In the genomic region with DNA sequence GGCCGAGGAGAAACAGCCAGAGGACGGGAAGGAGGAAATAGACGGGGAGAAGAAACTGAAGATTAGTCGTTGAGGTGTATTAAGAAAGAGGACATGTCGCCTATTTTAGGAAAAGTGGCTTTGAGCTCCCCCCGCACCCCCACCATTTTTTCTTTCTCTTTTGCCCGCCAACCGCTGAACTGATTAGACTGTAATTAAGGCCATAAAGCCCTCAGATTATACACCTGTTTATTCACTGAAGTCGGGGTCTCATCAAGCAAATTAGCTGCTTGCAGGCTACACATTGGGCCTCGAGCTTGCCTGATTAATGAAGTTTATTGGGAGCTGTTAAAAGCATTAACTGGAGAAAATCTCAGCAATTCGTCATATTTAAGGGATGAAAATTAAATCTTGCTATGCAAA, we compare ENCODE assay signal across 1 cellular context.
TF ChIP-seq lines count a peak whose summit lies in the region.

No MANE protein-coding gene starts in this region.

TF ChIP-seq in GM23338, 12 proteins besides CTCF, POLR2A, EP300 and RAD21 (continued from another document):
- TF ChIP-seq ZNF462 (CRISPR knock-in tag; IDR thresholded peaks at IDR 0.05) (no peak), NANOG (IDR thresholded peaks at IDR 0.05; ENCODE audit: borderline replicate concordance) (no peak)
